ENCODE assay signal across 8 cellular contexts in the genomic region with DNA sequence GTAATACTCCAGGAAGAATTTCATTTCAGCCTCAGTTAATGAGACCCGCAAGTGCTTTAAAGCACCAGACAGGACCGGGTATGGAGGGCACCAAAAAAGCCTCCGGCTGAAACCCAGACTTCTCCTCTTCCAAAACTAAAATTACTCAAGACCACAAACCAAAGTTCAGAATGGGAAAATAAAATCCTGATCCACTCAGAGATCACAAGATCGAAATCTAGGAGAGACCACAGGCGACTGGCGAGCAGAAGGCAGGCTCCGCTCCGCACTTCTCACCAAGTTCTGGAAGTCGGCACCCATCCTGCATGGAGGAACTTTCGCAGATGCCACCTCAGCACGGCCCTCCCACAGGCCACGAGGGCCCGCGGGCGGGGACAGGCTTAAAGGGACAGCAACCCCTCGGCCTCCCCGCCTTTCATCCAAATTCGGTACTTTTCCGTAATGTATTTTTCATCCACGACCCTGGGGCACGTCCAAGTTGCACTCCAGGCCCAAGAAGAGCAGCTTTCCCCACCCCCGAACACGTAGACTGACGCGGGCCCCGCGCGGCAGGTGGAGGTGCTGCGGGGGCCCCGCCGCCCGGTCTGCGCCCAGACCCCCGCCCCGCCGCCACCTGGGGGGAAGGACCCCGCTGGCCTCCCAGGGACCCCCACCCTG. TPM values are rescaled to one million over a fixed set of nuclear protein-coding genes. Genes with fewer than 3 reads are reported as not detected.
DNase-seq lines count a peak whose midpoint lies in the region; ATAC-seq and TF ChIP-seq lines count a peak whose summit lies in the region.

No MANE protein-coding gene starts in this region.

- ATAC-seq in GM21529 (IDR thresholded peaks at IDR 0.05; ENCODE audit: unreplicated experiment), result peak; percentile 51

- H3K27me3 ChIP-seq in Loucy (ENCODE audit: insufficient read depth, low read length, poor library complexity, severe bottlenecking), result no peaks in the 10 kb centered on the region

- no peaks in the 10 kb centered on the region for H3F3A ChIP-seq in Loucy (ENCODE audit: low read depth)

- H3K9me3 Mint-ChIP-seq in activated CD4-positive, alpha-beta T cell treated with anti-CD3 and anti-CD28 coated beads, Interleukin-2, amount 10 ng/mL, durations not matched to agents 7 days and 5 days, result peaks cover 13% of the 10 kb centered on the region

- peaks cover 28% of the 10 kb centered on the region for H3K4me1 ChIP-seq in Loucy (ENCODE audit: insufficient read depth, low read length, poor library complexity, severe bottlenecking)

- H3K4me2 ChIP-seq in Loucy (ENCODE audit: low read depth, low read length, poor library complexity, severe bottlenecking), result peak overlapping the region; percentile 84

- no peaks in the 10 kb centered on the region for H3K27me3 Mint-ChIP-seq in activated CD4-positive, alpha-beta T cell treated with anti-CD3 and anti-CD28 coated beads, Interleukin-2, amount 10 ng/mL, durations not matched to agents 7 days and 5 days

- H3K27ac Mint-ChIP-seq in activated CD4-positive, alpha-beta T cell treated with anti-CD3 and anti-CD28 coated beads, Interleukin-2, amount 10 ng/mL, durations not matched to agents 7 days and 5 days, result peak overlapping the region; percentile 89

- H3K4me1 Mint-ChIP-seq in activated CD4-positive, alpha-beta T cell treated with anti-CD3 and anti-CD28 coated beads, Interleukin-2, amount 10 ng/mL, durations not matched to agents 7 days and 5 days, result peaks cover 42% of the 10 kb centered on the region

- peak overlapping the region; percentile 73 for H3K9ac ChIP-seq in Loucy (ENCODE audit: low read depth, low read length, poor library complexity, severe bottlenecking)

- no peaks in the 10 kb centered on the region for H3K9me2 ChIP-seq in Loucy (replicated peaks; ENCODE audit: low read depth, low read length)

- peak overlapping the region; percentile 44; the same call in 1 of the 2 replicates for H2AFZ ChIP-seq in Loucy (ENCODE audit: low read length)

- TF ChIP-seq CTCF in Loucy (conservative IDR thresholded peaks at IDR 0.05; ENCODE audit: low read length), result no peak

- peak; percentile 49 for DNase-seq in COLO668 (lab: John Stamatoyannopoulos, UW; ENCODE audit: unreplicated experiment)
- peak; percentile 67 for DNase-seq in activated CD4-positive, alpha-beta T cell treated with anti-CD3 and anti-CD28 coated beads, Interleukin-2, amount 10 ng/mL, durations not matched to agents 7 days and 5 days
- peak; percentile 79 for DNase-seq in dedifferentiated amniotic fluid mesenchymal stem cell (ENCODE audit: extremely low spot score)
- DNase-seq in left kidney (ENCODE audit: low read depth, low spot score), result peak; percentile 89
- DNase-seq in stimulated activated CD4-positive, alpha-beta T cell treated with anti-CD3 and anti-CD28 coated beads, Interleukin-1b, Interleukin-23, amount 100 ng/mL, for 1 hour (ENCODE audit: low read depth in 2 of 2), result peak; percentile 16 to 19
- no peak for DNase-seq in NCI-H128 (lab: John Stamatoyannopoulos, UW; ENCODE audit: unreplicated experiment)

- H4K20me1 ChIP-seq in Loucy (ENCODE audit: insufficient read depth, low read length, poor library complexity, severe bottlenecking), result peaks cover 29% of the 10 kb centered on the region

- peaks cover 30% of the 10 kb centered on the region for H3K36me3 Mint-ChIP-seq in activated CD4-positive, alpha-beta T cell treated with anti-CD3 and anti-CD28 coated beads, Interleukin-2, amount 10 ng/mL, durations not matched to agents 7 days and 5 days (ENCODE audit: low read depth)

- H3K36me3 ChIP-seq in Loucy (ENCODE audit: insufficient read depth, low read length), result peaks cover 13% of the 10 kb centered on the region; the same call in 1 of the 2 replicates

- peaks cover 76% of the 10 kb centered on the region for H3K79me2 ChIP-seq in Loucy (ENCODE audit: insufficient read depth, low read length)

- CTCF ChIA-PET in activated CD4-positive, alpha-beta T cell treated with anti-CD3 and anti-CD28 coated beads, Interleukin-2, amount 10 ng/mL, durations not matched to agents 7 days and 5 days (lab: Charles Lee), result no interaction called here

- 0 out of 2 replicates have a peak, but pooled peaks cover 7% of the 10 kb centered on the region for H3K9me3 ChIP-seq in Loucy (ENCODE audit: insufficient read depth, low read depth, low read length)

- POLR2A ChIA-PET in activated CD4-positive, alpha-beta T cell treated with anti-CD3 and anti-CD28 coated beads, Interleukin-2, amount 10 ng/mL, durations not matched to agents 7 days and 5 days (lab: Charles Lee), result no interaction called here

- H3K4me3 ChIP-seq in Loucy (ENCODE audit: low read length, poor library complexity, severe bottlenecking), result peak overlapping the region; percentile 91

- peak overlapping the region; percentile 82 for H3K4me3 Mint-ChIP-seq in activated CD4-positive, alpha-beta T cell treated with anti-CD3 and anti-CD28 coated beads, Interleukin-2, amount 10 ng/mL, durations not matched to agents 7 days and 5 days

RNA-seq across cellular contexts. Expression of a gene that starts 43.7 kb away (rescaled TPM):
- 100 to 1,000 TPM; 198 to 203 TPM for total RNA-seq in activated CD4-positive, alpha-beta T cell treated with anti-CD3 and anti-CD28 coated beads, Interleukin-2, amount 10 ng/mL, durations not matched to agents 7 days and 5 days

RNA-seq across cellular contexts. Expression of a gene that starts 44.0 kb away (rescaled TPM):
- 100 to 1,000 TPM; 195 to 211 TPM for total RNA-seq in activated CD4-positive, alpha-beta T cell treated with anti-CD3 and anti-CD28 coated beads, Interleukin-2, amount 10 ng/mL, durations not matched to agents 7 days and 5 days
